1 cellular context compared by ENCODE assay signal in genomic region chr6:6569043-6569442, GRCh38.
TF ChIP-seq lines count a peak whose summit lies in the region.

No MANE protein-coding gene starts in this region.

TF ChIP-seq in IMR-90, 13 proteins besides CTCF, POLR2A, EP300 and RAD21:
- no peak for TF ChIP-seq ELK1 (IDR thresholded peaks at IDR 0.05; ENCODE audit: borderline replicate concordance, low read depth, low read length)
- no peak for TF ChIP-seq MAZ (IDR thresholded peaks at IDR 0.05; ENCODE audit: borderline replicate concordance, low read depth, low read length)
- 0 out of 2 replicates have a peak, but pooled peaks have one; percentile 32 for TF ChIP-seq CEBPB (IDR thresholded peaks at IDR 0.05; ENCODE audit: low read depth, low read length)
- TF ChIP-seq FOS (IDR thresholded peaks at IDR 0.05; ENCODE audit: low read depth, low read length): no peak
- TF ChIP-seq CHD1 (IDR thresholded peaks at IDR 0.05; ENCODE audit: low read depth, low read length): no peak
- no peak for TF ChIP-seq SMC3 (IDR thresholded peaks at IDR 0.05; ENCODE audit: low read depth, low read length)
- no peak for TF ChIP-seq MXI1 (IDR thresholded peaks at IDR 0.05; ENCODE audit: borderline replicate concordance, low read depth, low read length)
- no peak for TF ChIP-seq BHLHE40 (IDR thresholded peaks at IDR 0.05; ENCODE audit: low read depth, low read length)
